Comparison of ENCODE assay signal across 9 cellular contexts in the genomic region with DNA sequence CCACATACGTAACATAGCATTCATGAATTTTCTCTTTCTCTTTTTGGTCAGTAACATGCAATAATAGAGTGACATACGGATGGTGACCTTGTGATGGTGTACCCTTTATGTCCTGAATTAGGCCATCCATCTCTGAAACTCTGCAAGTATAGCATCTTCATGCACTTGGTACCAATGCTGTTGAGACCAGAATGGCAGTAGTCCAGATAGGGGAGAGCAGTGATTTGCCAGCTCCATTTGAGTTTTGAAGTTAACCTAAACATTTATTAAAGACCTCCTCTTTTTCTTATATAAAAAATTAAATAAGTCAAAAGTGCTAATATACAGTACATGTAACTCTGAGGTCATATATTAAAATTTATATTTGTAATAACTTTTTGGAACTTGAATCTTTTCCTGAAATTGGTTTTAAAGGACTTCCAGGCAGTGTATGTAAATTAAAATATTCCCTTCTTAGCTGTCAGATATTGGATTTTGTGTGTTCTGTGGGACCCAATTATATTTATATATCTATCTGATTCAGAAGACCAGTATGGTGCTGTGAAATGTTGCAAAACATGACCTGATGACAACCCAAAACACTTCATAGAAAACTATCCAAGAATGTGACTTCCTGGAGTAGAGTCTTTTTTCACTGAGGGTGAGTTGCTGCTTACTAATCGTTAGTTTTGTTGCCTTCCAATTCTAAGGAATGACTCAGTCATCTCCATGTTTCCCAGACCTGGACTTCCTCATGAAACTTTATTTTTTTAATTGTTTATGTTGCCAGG. TPM values are rescaled to one million over a fixed set of nuclear protein-coding genes. Genes with fewer than 3 reads are reported as not detected.
A peak's percentile ranks its signal among the peaks of the same experiment; 100 is the strongest.
DNase-seq lines count a peak whose midpoint lies in the region; ATAC-seq and TF ChIP-seq lines count a peak whose summit lies in the region.
"Had no signal": no experiment of that assay in that cellular context is flagged by ENCODE, and none has a peak within 500 bp of the region (broad histone marks: within the 10 kb centered on the region; RNA-seq: fewer than 3 reads in every experiment).

No MANE protein-coding gene starts in this region.

- no peak overlapping the region for H3K27ac ChIP-seq in OCI-LY7 (ENCODE audit: low read depth, low read length, poor library complexity, severe bottlenecking)

- H4K20me1 ChIP-seq in OCI-LY7 (ENCODE audit: insufficient read depth, low read length), result no peaks in the 10 kb centered on the region

- POLR2A ChIA-PET in OCI-LY7 (lab: Charles Lee), result interaction anchor here (0.6 to 2.0 kb wide), 3 partner anchors 11 to 149 kb away, joined by 3 to 11 read pairs (median 3); no protein-coding TSS in a partner anchor

- ATAC-seq in GM21786 (IDR thresholded peaks at IDR 0.05; ENCODE audit: unreplicated experiment), result no peak

- H3K9me3 ChIP-seq in OCI-LY7 (ENCODE audit: low read length), result no peaks in the 10 kb centered on the region

- peak overlapping the region; percentile 60 for H3K4me2 ChIP-seq in OCI-LY7 (ENCODE audit: low read length)

- in situ Hi-C loops in Caki2 (cut with HindIII; ENCODE audit: low pct_unique_long_range_greater_than_20kb, low sequenced_read_pairs), result no loop called here

- H2AFZ ChIP-seq in OCI-LY7 (ENCODE audit: low read length), result no peak overlapping the region

- H3K4me3 ChIP-seq in OCI-LY7 (ENCODE audit: low read depth, low read length, poor library complexity, severe bottlenecking) (no peak overlapping the region), epithelial cell of proximal tubule (ENCODE audit: low read depth, low read length) (no peak overlapping the region)

- no peaks in the 10 kb centered on the region for H3K9me2 ChIP-seq in OCI-LY7 (ENCODE audit: insufficient read depth, low read length)

- intact Hi-C loops in OCI-LY7 (cut with micrococcal nuclease; ENCODE audit: unreplicated experiment), result loop anchor here (1.0 to 10.0 kb wide), 3 partner anchors 11 to 1195 kb away; a partner anchor contains a TSS

- peak; percentile 81 for DNase-seq in Caki2 (ENCODE audit: low read depth)
- DNase-seq in OCI-LY7 (ENCODE audit: low spot score), result no peak
- peak; percentile 91 for DNase-seq in epithelial cell of proximal tubule (ENCODE audit: low read depth)
- peak; percentile 82 for DNase-seq in pulmonary artery endothelial cell (ENCODE audit: low read depth, low spot score)
- no peak for DNase-seq in pons (ENCODE audit: low spot score)
- no peak for DNase-seq in NCI-H128 (lab: John Stamatoyannopoulos, UW; ENCODE audit: unreplicated experiment)
- DNase-seq in NCI-H146 (lab: John Stamatoyannopoulos, UW), result no peak
- DNase-seq: NCI-H446 treated with DMSO at 0.1 percent for 48 hours had no signal

- CTCF ChIA-PET in OCI-LY7 (lab: Charles Lee; ENCODE audit: unreplicated experiment), result no interaction called here

- H3K36me3 ChIP-seq in OCI-LY7 (ENCODE audit: insufficient read depth, low read length), result no peaks in the 10 kb centered on the region

- no TSS peak for BruUV-seq in OCI-LY7 (replicated peaks; lab: Mats Ljungman, UMichigan)

- no peak for TF ChIP-seq CTCF in OCI-LY7 (conservative IDR thresholded peaks at IDR 0.05; ENCODE audit: low read length)
- TF ChIP-seq CTCF in epithelial cell of proximal tubule (conservative IDR thresholded peaks at IDR 0.05; ENCODE audit: low read depth, low read length), result no peak

- peaks cover 7% of the 10 kb centered on the region; the same call in 1 of the 2 replicates for H3K79me2 ChIP-seq in OCI-LY7 (ENCODE audit: insufficient read depth, low read depth, low read length)

- peaks cover 60% of the 10 kb centered on the region for H3K4me1 ChIP-seq in OCI-LY7 (ENCODE audit: insufficient read depth, low read length, poor library complexity, severe bottlenecking)

RNA-seq across cellular contexts. Expression of a gene that starts 3.5 kb away (rescaled TPM):
- total RNA-seq in Caki2 (2014; rRNA removed; shearing (Covaris generic); ENCODE audit: low replicate concordance), result 2.0 and 9.0 TPM in 2 replicates
- total RNA-seq in OCI-LY7 (2014; rRNA removed; shearing (Covaris generic)), result 1.9 and 2.2 TPM in 2 replicates
- 2.5 and 4.2 TPM in 2 replicates for total RNA-seq in OCI-LY7 (2022)
- total RNA-seq in epithelial cell of proximal tubule, result 45.7 and 46.3 TPM in 2 replicates
- 22.0 and 31.9 TPM in 2 replicates for total RNA-seq in pulmonary artery endothelial cell

Comparison
In these comparisons a context has a peak if more than half of its experiments do, and no peak if none do; other contexts are left out.
1. DNase-seq: peak in Caki2 (single experiment), epithelial cell of proximal tubule (single experiment) and pulmonary artery endothelial cell (single experiment); none in OCI-LY7 (single experiment), pons (single experiment), NCI-H128 (single experiment) and NCI-H146 (single experiment).